Comparison of ENCODE assay signal across 20 cellular contexts in genomic region chr2:71499691-71500090, GRCh38. TPM values are rescaled to one million over a fixed set of nuclear protein-coding genes. Genes with fewer than 3 reads are reported as not detected.
DNase-seq lines count a peak whose midpoint lies in the region; ATAC-seq, FAIRE-seq and TF ChIP-seq lines count a peak whose summit lies in the region.
"Had no signal": no experiment of that assay in that cellular context is flagged by ENCODE, and none has a peak within 500 bp of the region (broad histone marks: within the 10 kb centered on the region; RNA-seq: fewer than 3 reads in every experiment).

No MANE protein-coding gene starts in this region.

- no peak overlapping the region for H3K4me3 Mint-ChIP-seq in astrocyte (ENCODE audit: unreplicated experiment)
- H3K4me3 Mint-ChIP-seq: activated CD4-positive, alpha-beta memory T cell treated with anti-CD3 and anti-CD28 coated beads, Interleukin-2, amount 10 ng/mL, durations not matched to agents 7 days and 5 days; activated naive CD8-positive, alpha-beta T cell treated with anti-CD3 and anti-CD28 coated beads, Interleukin-2, amount 10 ng/mL, durations not matched to agents 7 days and 5 days; CD8-positive, alpha-beta T cell; effector memory CD8-positive, alpha-beta T cell; memory B cell had no signal

- no peaks in the 10 kb centered on the region for H3K9me3 Mint-ChIP-seq in astrocyte (ENCODE audit: unreplicated experiment)
- H3K9me3 Mint-ChIP-seq: activated CD4-positive, alpha-beta memory T cell treated with anti-CD3 and anti-CD28 coated beads, Interleukin-2, amount 10 ng/mL, durations not matched to agents 7 days and 5 days; activated naive CD8-positive, alpha-beta T cell treated with anti-CD3 and anti-CD28 coated beads, Interleukin-2, amount 10 ng/mL, durations not matched to agents 7 days and 5 days; CD8-positive, alpha-beta T cell; effector memory CD8-positive, alpha-beta T cell; memory B cell had no signal

- H3K27me3 Mint-ChIP-seq in astrocyte (ENCODE audit: low read depth, unreplicated experiment), result no peaks in the 10 kb centered on the region
- H3K27me3 Mint-ChIP-seq: activated naive CD8-positive, alpha-beta T cell treated with anti-CD3 and anti-CD28 coated beads, Interleukin-2, amount 10 ng/mL, durations not matched to agents 7 days and 5 days had no signal

- no peaks in the 10 kb centered on the region for H4K20me1 ChIP-seq in astrocyte (ENCODE audit: insufficient read depth, low read length)

- H3K27ac ChIP-seq in astrocyte (ENCODE audit: low read depth, low read length) (peak overlapping the region; percentile 93), right cardiac atrium (ENCODE audit: low read length) (peak overlapping the region; percentile 66)
- H3K27ac ChIP-seq: VCaP had no signal

- H3K36me3 ChIP-seq in astrocyte (ENCODE audit: insufficient read depth, low read length), result no peaks in the 10 kb centered on the region

- H3K9ac ChIP-seq in astrocyte (ENCODE audit: low read length), result peak overlapping the region; percentile 69

- no peak overlapping the region for H3K4me3 ChIP-seq in astrocyte (ENCODE audit: insufficient read depth, low read depth, low read length)
- H3K4me3 ChIP-seq in right cardiac atrium (ENCODE audit: low read length), result no peak overlapping the region
- H3K4me3 ChIP-seq: skin epidermis had no signal

- no peaks in the 10 kb centered on the region for H3K79me2 ChIP-seq in astrocyte (ENCODE audit: insufficient read depth, low read length)

- ATAC-seq in right cardiac atrium, result no peak
- no peak for ATAC-seq in HG03135 (IDR thresholded peaks at IDR 0.05; ENCODE audit: unreplicated experiment)
- ATAC-seq: CD8-positive, alpha-beta T cell; effector memory CD8-positive, alpha-beta T cell had no signal

- intact Hi-C loops in right cardiac atrium (cut with DNase I), result loop anchor here in 1 of 4 donors (5.0 kb wide), 1 partner anchor 37 kb away; no protein-coding TSS in a partner anchor
- intact Hi-C loops in posterior vena cava (cut with DNase I), result loop anchor here in 1 of 2 donors (5.0 kb wide), 1 partner anchor 42 kb away; no protein-coding TSS in a partner anchor

- no peak for FAIRE-seq in astrocyte (lab: Jason Lieb, UNC)

- peaks cover 63% of the 10 kb centered on the region for H3K4me1 Mint-ChIP-seq in astrocyte (ENCODE audit: low read depth, unreplicated experiment)
- H3K4me1 Mint-ChIP-seq: activated CD4-positive, alpha-beta memory T cell treated with anti-CD3 and anti-CD28 coated beads, Interleukin-2, amount 10 ng/mL, durations not matched to agents 7 days and 5 days; activated naive CD8-positive, alpha-beta T cell treated with anti-CD3 and anti-CD28 coated beads, Interleukin-2, amount 10 ng/mL, durations not matched to agents 7 days and 5 days; memory B cell had no signal

- peak; percentile 55 for DNase-seq in A172 (ENCODE audit: low spot score)
- no peak for DNase-seq in astrocyte (ENCODE audit: low read depth)
- DNase-seq in right cardiac atrium, result no peak
- peak; percentile 59 for DNase-seq in posterior vena cava (ENCODE audit: low spot score)
- DNase-seq in NCI-H82 (lab: John Stamatoyannopoulos, UW), result no peak
- DNase-seq in Kasumi-1 (lab: John Stamatoyannopoulos, UW), result no peak
- DNase-seq in NCI-H1048 (lab: John Stamatoyannopoulos, UW), result no peak
- DNase-seq: activated CD4-positive, alpha-beta memory T cell treated with anti-CD3 and anti-CD28 coated beads, Interleukin-2, amount 10 ng/mL, durations not matched to agents 7 days and 5 days; activated naive CD8-positive, alpha-beta T cell treated with anti-CD3 and anti-CD28 coated beads, Interleukin-2, amount 10 ng/mL, durations not matched to agents 7 days and 5 days; activated T-cell treated with anti-CD3 and anti-CD28 coated beads, Interleukin-2, amount 50 U/mL, for 48 hours; CD8-positive, alpha-beta T cell; effector memory CD8-positive, alpha-beta T cell; foreskin fibroblast; NCI-H1417; NCI-H2171; RPMI8226 had no signal

- H3K4me2 ChIP-seq in astrocyte (ENCODE audit: low read length), result peak overlapping the region; percentile 25

- peak overlapping the region; percentile 100 for H3K27ac Mint-ChIP-seq in astrocyte (ENCODE audit: unreplicated experiment)
- H3K27ac Mint-ChIP-seq: activated CD4-positive, alpha-beta memory T cell treated with anti-CD3 and anti-CD28 coated beads, Interleukin-2, amount 10 ng/mL, durations not matched to agents 7 days and 5 days; activated naive CD8-positive, alpha-beta T cell treated with anti-CD3 and anti-CD28 coated beads, Interleukin-2, amount 10 ng/mL, durations not matched to agents 7 days and 5 days; CD8-positive, alpha-beta T cell; effector memory CD8-positive, alpha-beta T cell; memory B cell had no signal

- H3K9me3 ChIP-seq in astrocyte (ENCODE audit: insufficient read depth, low read depth, low read length) (no peaks in the 10 kb centered on the region), right cardiac atrium (ENCODE audit: control insufficient read depth, low read length) (no peaks in the 10 kb centered on the region)

- no peak for TF ChIP-seq CTCF in astrocyte (IDR thresholded peaks at IDR 0.05; ENCODE audit: insufficient read depth, low read depth, low read length)

- H2AFZ ChIP-seq in astrocyte (ENCODE audit: low read depth, low read length), result no peak overlapping the region

- H3K36me3 Mint-ChIP-seq in astrocyte (ENCODE audit: low read depth, unreplicated experiment), result peaks cover 31% of the 10 kb centered on the region
- H3K36me3 Mint-ChIP-seq: activated naive CD8-positive, alpha-beta T cell treated with anti-CD3 and anti-CD28 coated beads, Interleukin-2, amount 10 ng/mL, durations not matched to agents 7 days and 5 days; CD8-positive, alpha-beta T cell; memory B cell had no signal

- H3K27me3 ChIP-seq in astrocyte (ENCODE audit: insufficient read depth, low read length) (no peaks in the 10 kb centered on the region), right cardiac atrium (ENCODE audit: control insufficient read depth, insufficient read depth) (no peaks in the 10 kb centered on the region)

- 70% methylated on average over 5 of the region's 5 CpGs for WGBS in right cardiac atrium

- H3K4me1 ChIP-seq in astrocyte (ENCODE audit: insufficient read depth, low read length), result peaks cover 29% of the 10 kb centered on the region
- H3K4me1 ChIP-seq in right cardiac atrium (ENCODE audit: control insufficient read depth, insufficient read depth, low read length), result peaks cover 32% of the 10 kb centered on the region

RNA-seq across cellular contexts. Expression of gene DYSF, which starts 46.3 kb away (rescaled TPM):
- total RNA-seq in A172 (2014; rRNA removed; shearing (Covaris generic)), result 10.6 and 13.6 TPM in 2 replicates
- total RNA-seq in astrocyte (123 and 140 TPM in 2 replicates), right cardiac atrium (10 to 100 TPM; 42.0 to 49.4 (median 43.8) TPM), posterior vena cava (10 to 100 TPM; 42.1 to 46.8 TPM)
- polyA plus RNA-seq in right cardiac atrium, result 36.7 TPM
- total RNA-seq: activated CD4-positive, alpha-beta memory T cell treated with anti-CD3 and anti-CD28 coated beads, Interleukin-2, amount 10 ng/mL, durations not matched to agents 7 days and 5 days had no signal

Comparison
In these comparisons a context has a peak if more than half of its experiments do, and no peak if none do; other contexts are left out.
1. DNase-seq: peak in A172 (single experiment) and posterior vena cava (single experiment); none in astrocyte (single experiment), right cardiac atrium (0 of 3), NCI-H82 (single experiment), Kasumi-1 (0 of 2) and NCI-H1048 (single experiment).